ENCODE assay signal across 8 cellular contexts in genomic region chr18:57803119-57803969, GRCh38. TPM values are rescaled to one million over a fixed set of nuclear protein-coding genes. Genes with fewer than 3 reads are reported as not detected.
DNase-seq lines count a peak whose midpoint lies in the region; ATAC-seq and TF ChIP-seq lines count a peak whose summit lies in the region.

TSS of gene ATP8B1 (minus strand) at chr18:57803315. CDS start at chr18:57731807, 71,508 bp downstream.

- intact Hi-C loops in natural killer cell (cut with micrococcal nuclease) = no loop called here

- no peaks in the 10 kb centered on the region for H3K36me3 Mint-ChIP-seq in activated T-cell treated with anti-CD3 and anti-CD28 coated beads, Interleukin-2, amount 50 U/mL, for 24 hours (ENCODE audit: low read depth)
- no peaks in the 10 kb centered on the region for H3K36me3 Mint-ChIP-seq in natural killer cell

- H3K4me3 Mint-ChIP-seq in activated T-cell treated with anti-CD3 and anti-CD28 coated beads, Interleukin-2, amount 50 U/mL, for 24 hours = peak within 1 kb of the TSS; percentile 70
- peak within 1 kb of the TSS; percentile 25 for H3K4me3 Mint-ChIP-seq in natural killer cell

- ATAC-seq in natural killer cell (no peak), HG02623 (IDR thresholded peaks at IDR 0.05; ENCODE audit: unreplicated experiment) (no peak)

- peaks cover 14% of the 10 kb centered on the region for H3K4me1 Mint-ChIP-seq in activated T-cell treated with anti-CD3 and anti-CD28 coated beads, Interleukin-2, amount 50 U/mL, for 24 hours (ENCODE audit: low read depth)
- H3K4me1 Mint-ChIP-seq in natural killer cell = peaks cover 0 to 12% of the 10 kb centered on the region in 2 donors

- no peak within 1 kb of the TSS for H3K27ac Mint-ChIP-seq in activated T-cell treated with anti-CD3 and anti-CD28 coated beads, Interleukin-2, amount 50 U/mL, for 24 hours
- H3K27ac Mint-ChIP-seq in natural killer cell = no peak within 1 kb of the TSS

- H3K4me3 ChIP-seq in WI38 (ENCODE audit: low read depth, low read length) = peak within 1 kb of the TSS; percentile 74
- peak within 1 kb of the TSS; percentile 74 for H3K4me3 ChIP-seq in fibroblast of pulmonary artery (replicated peaks; ENCODE audit: low read depth, low read length)

- H3K27me3 Mint-ChIP-seq in activated T-cell treated with anti-CD3 and anti-CD28 coated beads, Interleukin-2, amount 50 U/mL, for 24 hours = peaks cover 74% of the 10 kb centered on the region
- H3K27me3 Mint-ChIP-seq in natural killer cell (ENCODE audit: low read depth in 2 of 2) = peaks cover 32 to 38% of the 10 kb centered on the region in 2 donors

- H3K9me3 Mint-ChIP-seq in activated T-cell treated with anti-CD3 and anti-CD28 coated beads, Interleukin-2, amount 50 U/mL, for 24 hours = no peaks in the 10 kb centered on the region
- no peaks in the 10 kb centered on the region for H3K9me3 Mint-ChIP-seq in natural killer cell

- no peak for TF ChIP-seq CTCF in WI38 (IDR thresholded peaks at IDR 0.05; ENCODE audit: low read depth, low read length)
- no peak for TF ChIP-seq CTCF in fibroblast of pulmonary artery (IDR thresholded peaks at IDR 0.05; ENCODE audit: low read length, missing control alignments)
- no peak for TF ChIP-seq CTCF in natural killer cell (IDR thresholded peaks at IDR 0.05)

- DNase-seq in activated T-cell treated with anti-CD3 and anti-CD28 coated beads, Interleukin-2, amount 50 U/mL, for 24 hours = peak; percentile 37
- DNase-seq in activated T-cell treated with anti-CD3 and anti-CD28 coated beads for 4 hours = no peak
- peak; percentile 37 for DNase-seq in HK-2 (ENCODE audit: unreplicated experiment)
- peak; percentile 68 for DNase-seq in fibroblast of pulmonary artery (ENCODE audit: low read depth)
- no peak for DNase-seq in natural killer cell
- DNase-seq in hippocampal formation (lab: John Stamatoyannopoulos, UW) = no peak

RNA-seq across cellular contexts. Expression of gene ATP8B1, which starts in this region (rescaled TPM):
- total RNA-seq in natural killer cell = not detected

Comparison
In these comparisons a context has a peak if more than half of its experiments do, and no peak if none do; other contexts are left out.
1. DNase-seq: peak in activated T-cell treated with anti-CD3 and anti-CD28 coated beads, Interleukin-2, amount 50 U/mL, for 24 hours (single experiment), HK-2 (single experiment) and fibroblast of pulmonary artery (single experiment); none in activated T-cell treated with anti-CD3 and anti-CD28 coated beads for 4 hours (single experiment), natural killer cell (single experiment) and hippocampal formation (0 of 2).